ENCODE assay signal across 28 cellular contexts in the genomic region with DNA sequence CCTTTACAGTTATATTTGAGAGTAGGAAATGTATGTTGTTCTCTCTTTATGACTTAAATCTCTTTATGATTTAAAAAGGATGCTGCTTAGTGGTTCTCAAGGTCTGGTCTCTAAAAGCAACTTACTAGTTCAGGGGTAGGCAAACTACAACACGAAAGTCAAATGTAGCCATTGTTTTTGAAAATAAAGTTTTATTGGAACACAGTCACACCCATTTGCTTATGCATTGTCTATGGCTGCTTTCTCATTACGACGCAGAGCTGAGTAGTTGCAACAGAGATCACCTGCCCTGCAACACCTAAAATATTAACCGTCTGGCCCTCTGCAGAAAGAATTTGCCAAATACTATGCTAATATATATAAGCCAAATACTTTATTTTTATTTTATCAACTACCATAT.
"Had no signal": no experiment of that assay in that cellular context is flagged by ENCODE, and none has a peak within 500 bp of the region (broad histone marks: within the 10 kb centered on the region; RNA-seq: fewer than 3 reads in every experiment).

No MANE protein-coding gene starts in this region.

- FAIRE-seq: colon, endometrium, endothelial cell of umbilical vein, frontal cortex had no signal

- H3K4me2 ChIP-seq: hepatocyte had no signal

- H3K4me1 ChIP-seq: colonic mucosa, esophagus muscularis mucosa, esophagus squamous epithelium, foreskin keratinocyte, gastroesophageal sphincter had no signal

- H3K27ac ChIP-seq: colonic mucosa, coronary artery, epithelial cell of prostate, esophagus muscularis mucosa, esophagus squamous epithelium, foreskin keratinocyte, gastrocnemius medialis, gastroesophageal sphincter, heart left ventricle, heart right ventricle, hepatocyte had no signal

- H3K36me3 ChIP-seq: colonic mucosa had no signal

- DNase-seq: colonic mucosa; cortex of kidney; dermis blood vessel endothelial cell; effector CD4-positive, alpha-beta T cell; effector CD8-positive, alpha-beta T cell; effector memory CD4-positive, alpha-beta T cell; effector memory CD8-positive, alpha-beta T cell; endodermal cell; erythroblast; esophagus squamous epithelium; foreskin fibroblast; foreskin keratinocyte; foreskin melanocyte; gastrocnemius medialis; glutamatergic neuron; head of caudate nucleus; heart left ventricle; heart right ventricle had no signal

- H3K27me3 ChIP-seq: colonic mucosa, esophagus muscularis mucosa, esophagus squamous epithelium, foreskin keratinocyte, gastrocnemius medialis, gastroesophageal sphincter, heart left ventricle, heart right ventricle, hepatocyte had no signal

- H3K9me3 ChIP-seq: colonic mucosa, esophagus muscularis mucosa, esophagus squamous epithelium, gastrocnemius medialis, gastroesophageal sphincter, heart left ventricle, heart right ventricle had no signal

- H2AFZ ChIP-seq: hepatocyte had no signal

- H3K4me3 ChIP-seq: colonic mucosa, coronary artery, esophagus muscularis mucosa, esophagus squamous epithelium, gastrocnemius medialis, gastroesophageal sphincter, heart left ventricle, heart right ventricle, hepatocyte had no signal

- ATAC-seq: effector memory CD8-positive, alpha-beta T cell; esophagus mucosa; foreskin keratinocyte; gastrocnemius medialis; gastroesophageal sphincter; heart left ventricle; heart right ventricle had no signal
